8 cellular contexts compared by ENCODE assay signal in genomic region chr20:60206259-60206658, GRCh38.
DNase-seq lines count a peak whose midpoint lies in the region; ATAC-seq, FAIRE-seq and TF ChIP-seq lines count a peak whose summit lies in the region.

No MANE protein-coding gene starts in this region.

- ATAC-seq in aorta (ENCODE audit: low FRiP score), result no peak
- no peak for ATAC-seq in GM18502 (IDR thresholded peaks at IDR 0.05; ENCODE audit: poor library complexity, unreplicated experiment)

- no peaks in the 10 kb centered on the region for H3K9me3 Mint-ChIP-seq in T-helper 2 cell treated with Interferon-gamma antibody and Interleukin-4, amounts not matched to agents 5 μg/mL and 100 μg/mL, for 36 hours

- TF ChIP-seq CTCF in fibroblast of villous mesenchyme (IDR thresholded peaks at IDR 0.05; ENCODE audit: insufficient read depth, low read depth, low read length), result peak; percentile 42

- no peak for TF ChIP-seq POLR2A in GM12891 (IDR thresholded peaks at IDR 0.05; ENCODE audit: low read depth, low read length)

- H3K27me3 Mint-ChIP-seq in T-helper 2 cell treated with Interferon-gamma antibody and Interleukin-4, amounts not matched to agents 5 μg/mL and 100 μg/mL, for 36 hours (ENCODE audit: low read depth), result no peaks in the 10 kb centered on the region

- H3K4me1 Mint-ChIP-seq in T-helper 2 cell treated with Interferon-gamma antibody and Interleukin-4, amounts not matched to agents 5 μg/mL and 100 μg/mL, for 36 hours (ENCODE audit: low read depth), result peaks cover 1% of the 10 kb centered on the region

- H3K9me3 ChIP-seq in aorta (ENCODE audit: control insufficient read depth, low read length), result no peaks in the 10 kb centered on the region

- no peaks in the 10 kb centered on the region for H3K36me3 Mint-ChIP-seq in T-helper 2 cell treated with Interferon-gamma antibody and Interleukin-4, amounts not matched to agents 5 μg/mL and 100 μg/mL, for 36 hours (ENCODE audit: low read depth)

- H3K4me3 ChIP-seq in fibroblast of villous mesenchyme (ENCODE audit: low read depth, low read length) (no peak overlapping the region), aorta (ENCODE audit: low read length in 2 of 2) (no peak overlapping the region)

- intact Hi-C loops in aorta (cut with DNase I), result no loop called here

- H3K4me1 ChIP-seq in aorta (ENCODE audit: control insufficient read depth in 1 of 2, insufficient read depth in 2 of 2, low read length in 2 of 2), result no peaks in the 10 kb centered on the region

- WGBS in aorta, 2 donors, result 26 to 31% methylated on average over 3 of the region's 3 CpGs

- DNase-seq in AG20443 (ENCODE audit: low spot score), result peak; percentile 60
- DNase-seq in H4 (ENCODE audit: low spot score), result peak; percentile 33
- peak; percentile 38 for DNase-seq in OCI-M1 (lab: John Stamatoyannopoulos, UW)
- peak; percentile 32 for DNase-seq in fibroblast of villous mesenchyme (ENCODE audit: low read depth)
- DNase-seq in T-helper 2 cell treated with Interferon-gamma antibody and Interleukin-4, amounts not matched to agents 5 μg/mL and 100 μg/mL, for 36 hours (ENCODE audit: low spot score), result no peak
- DNase-seq in aorta, result no peak
- DNase-seq in GM12891 (ENCODE audit: insufficient read length, low spot score), result no peak

- no peak overlapping the region for H3K4me3 Mint-ChIP-seq in T-helper 2 cell treated with Interferon-gamma antibody and Interleukin-4, amounts not matched to agents 5 μg/mL and 100 μg/mL, for 36 hours

- H3K27ac ChIP-seq in aorta (ENCODE audit: low read depth in 1 of 2, low read length in 2 of 2), result no peak overlapping the region

- H3K27me3 ChIP-seq in aorta (ENCODE audit: control insufficient read depth in 1 of 2, insufficient read depth in 2 of 2, low read length in 1 of 2), result no peaks in the 10 kb centered on the region

- no peak for FAIRE-seq in GM12891 (lab: Jason Lieb, UNC)

- H3K27ac Mint-ChIP-seq in T-helper 2 cell treated with Interferon-gamma antibody and Interleukin-4, amounts not matched to agents 5 μg/mL and 100 μg/mL, for 36 hours, result no peak overlapping the region

- no peaks in the 10 kb centered on the region for H3K36me3 ChIP-seq in aorta (ENCODE audit: control insufficient read depth in 1 of 2, insufficient read depth in 2 of 2, low read length in 1 of 2)

TF ChIP-seq in GM12891, 5 proteins besides CTCF, POLR2A, EP300 and RAD21:
- TF ChIP-seq POLR2AphosphoS5 (IDR thresholded peaks at IDR 0.05; ENCODE audit: low read depth, low read length) (no peak), TAF1 (IDR thresholded peaks at IDR 0.05; ENCODE audit: low read depth, low read length) (no peak), SPI1 (IDR thresholded peaks at IDR 0.05; ENCODE audit: low read depth, low read length) (no peak), POU2F2 (IDR thresholded peaks at IDR 0.05; ENCODE audit: low read depth, low read length) (no peak), PAX5 (IDR thresholded peaks at IDR 0.05; ENCODE audit: insufficient read depth, low read length, severe bottlenecking) (no peak)

Comparison
In these comparisons a context has a peak if more than half of its experiments do, and no peak if none do; other contexts are left out.
1. DNase-seq: peak in AG20443 (single experiment), H4 (single experiment), OCI-M1 (single experiment) and fibroblast of villous mesenchyme (single experiment); none in T-helper 2 cell treated with Interferon-gamma antibody and Interleukin-4, amounts not matched to agents 5 μg/mL and 100 μg/mL, for 36 hours (single experiment), aorta (0 of 2) and GM12891 (single experiment).